23 cellular contexts compared by ENCODE assay signal in genomic region chr2:231129216-231129615, GRCh38. TPM values are rescaled to one million over a fixed set of nuclear protein-coding genes. Genes with fewer than 3 reads are reported as not detected.
"Had no signal": no experiment of that assay in that cellular context is flagged by ENCODE, and none has a peak within 500 bp of the region (broad histone marks: within the 10 kb centered on the region; RNA-seq: fewer than 3 reads in every experiment).

No MANE protein-coding gene starts in this region.

- H3K4me1 ChIP-seq: colonic mucosa, uterus had no signal

- H3K36me3 ChIP-seq: colonic mucosa, esophagus muscularis mucosa, right atrium auricular region, suprapubic skin, transverse colon, uterus had no signal

- H3K27me3 Mint-ChIP-seq: activated CD4-positive, alpha-beta T cell treated with anti-CD3 and anti-CD28 coated beads for 36 hours; activated naive CD8-positive, alpha-beta T cell treated with anti-CD3 and anti-CD28 coated beads for 36 hours; progenitor cell of endocrine pancreas; stimulated activated naive CD8-positive, alpha-beta T cell treated with anti-CD3 and anti-CD28 coated beads, Interleukin-15, amount 100 ng/mL, for 72 hours; T-cell had no signal

- H3K9me3 ChIP-seq: colonic mucosa, esophagus muscularis mucosa, right atrium auricular region, suprapubic skin, transverse colon, uterus had no signal

- H3K4me3 Mint-ChIP-seq: activated CD4-positive, alpha-beta T cell treated with anti-CD3 and anti-CD28 coated beads for 36 hours; activated naive CD8-positive, alpha-beta T cell treated with anti-CD3 and anti-CD28 coated beads for 36 hours; activated T-helper 1 cell treated with anti-CD3 and anti-CD28 coated beads, Interleukin-12 subunit alpha, Interleukin-12 subunit beta, Interleukin-2, Interleukin-4 antibody, amounts not matched to agents 30 ng/mL and 10 ng/mL and 1 ng/mL, durations not matched to agents 14 hours and 24 hours and 36 hours; stimulated activated naive CD8-positive, alpha-beta T cell treated with anti-CD3 and anti-CD28 coated beads, Interleukin-15, amount 100 ng/mL, for 72 hours; T-cell; WTC11 had no signal

- H3K27ac Mint-ChIP-seq: activated CD4-positive, alpha-beta T cell treated with anti-CD3 and anti-CD28 coated beads for 36 hours; activated naive CD8-positive, alpha-beta T cell treated with anti-CD3 and anti-CD28 coated beads for 36 hours; activated T-helper 1 cell treated with anti-CD3 and anti-CD28 coated beads, Interleukin-12 subunit alpha, Interleukin-12 subunit beta, Interleukin-2, Interleukin-4 antibody, amounts not matched to agents 30 ng/mL and 10 ng/mL and 1 ng/mL, durations not matched to agents 14 hours and 24 hours and 36 hours; progenitor cell of endocrine pancreas; stimulated activated naive CD8-positive, alpha-beta T cell treated with anti-CD3 and anti-CD28 coated beads, Interleukin-15, amount 100 ng/mL, for 72 hours; T-cell had no signal

- ATAC-seq: activated CD4-positive, alpha-beta T cell treated with anti-CD3 and anti-CD28 coated beads for 36 hours; foreskin keratinocyte; stimulated activated naive CD8-positive, alpha-beta T cell treated with anti-CD3 and anti-CD28 coated beads, Interleukin-15, amount 100 ng/mL, for 72 hours; T-cell had no signal

- H3K36me3 Mint-ChIP-seq: WTC11 had no signal

- H3K9me3 Mint-ChIP-seq: activated naive CD8-positive, alpha-beta T cell treated with anti-CD3 and anti-CD28 coated beads for 36 hours; activated T-helper 1 cell treated with anti-CD3 and anti-CD28 coated beads, Interleukin-12 subunit alpha, Interleukin-12 subunit beta, Interleukin-2, Interleukin-4 antibody, amounts not matched to agents 30 ng/mL and 10 ng/mL and 1 ng/mL, durations not matched to agents 14 hours and 24 hours and 36 hours; stimulated activated naive CD8-positive, alpha-beta T cell treated with anti-CD3 and anti-CD28 coated beads, Interleukin-15, amount 100 ng/mL, for 72 hours; T-cell; WTC11 had no signal

- DNase-seq: activated CD4-positive, alpha-beta T cell treated with anti-CD3 and anti-CD28 coated beads for 36 hours; activated CD4-positive, alpha-beta T cell treated with anti-CD3 and anti-CD28 coated beads, Interleukin-2, amount 50 U/mL, for 48 hours; activated gamma-delta T cell treated with Interleukin-2 at 50 U/mL for 16 hours; activated naive CD8-positive, alpha-beta T cell treated with anti-CD3 and anti-CD28 coated beads for 36 hours; amygdala; colonic mucosa; foreskin keratinocyte; glutamatergic neuron; hypothalamus; stimulated activated naive CD8-positive, alpha-beta T cell treated with anti-CD3 and anti-CD28 coated beads, Interleukin-15, amount 100 ng/mL, for 72 hours; T-cell; transverse colon; uterus had no signal

- H3K4me3 ChIP-seq: colonic mucosa, esophagus muscularis mucosa, lung, right atrium auricular region, suprapubic skin, transverse colon, uterus had no signal

- FAIRE-seq: endothelial cell of umbilical vein had no signal

- H3K27me3 ChIP-seq: colonic mucosa, esophagus muscularis mucosa, foreskin keratinocyte, right atrium auricular region, suprapubic skin, transverse colon, uterus had no signal

- H3K27ac ChIP-seq: colonic mucosa, foreskin keratinocyte, right atrium auricular region, suprapubic skin, transverse colon had no signal

RNA-seq across cellular contexts. Expression of gene HTR2B, which starts 4.4 kb away (rescaled TPM):
- total RNA-seq: activated naive CD8-positive, alpha-beta T cell treated with anti-CD3 and anti-CD28 coated beads for 36 hours; activated T-helper 1 cell treated with anti-CD3 and anti-CD28 coated beads, Interleukin-12 subunit alpha, Interleukin-12 subunit beta, Interleukin-2, Interleukin-4 antibody, amounts not matched to agents 30 ng/mL and 10 ng/mL and 1 ng/mL, durations not matched to agents 14 hours and 24 hours and 36 hours; foreskin keratinocyte; progenitor cell of endocrine pancreas; suprapubic skin; WTC11 had no signal
- polyA plus RNA-seq: foreskin keratinocyte, keratinocyte, neural cell had no signal
